In the genomic region with DNA sequence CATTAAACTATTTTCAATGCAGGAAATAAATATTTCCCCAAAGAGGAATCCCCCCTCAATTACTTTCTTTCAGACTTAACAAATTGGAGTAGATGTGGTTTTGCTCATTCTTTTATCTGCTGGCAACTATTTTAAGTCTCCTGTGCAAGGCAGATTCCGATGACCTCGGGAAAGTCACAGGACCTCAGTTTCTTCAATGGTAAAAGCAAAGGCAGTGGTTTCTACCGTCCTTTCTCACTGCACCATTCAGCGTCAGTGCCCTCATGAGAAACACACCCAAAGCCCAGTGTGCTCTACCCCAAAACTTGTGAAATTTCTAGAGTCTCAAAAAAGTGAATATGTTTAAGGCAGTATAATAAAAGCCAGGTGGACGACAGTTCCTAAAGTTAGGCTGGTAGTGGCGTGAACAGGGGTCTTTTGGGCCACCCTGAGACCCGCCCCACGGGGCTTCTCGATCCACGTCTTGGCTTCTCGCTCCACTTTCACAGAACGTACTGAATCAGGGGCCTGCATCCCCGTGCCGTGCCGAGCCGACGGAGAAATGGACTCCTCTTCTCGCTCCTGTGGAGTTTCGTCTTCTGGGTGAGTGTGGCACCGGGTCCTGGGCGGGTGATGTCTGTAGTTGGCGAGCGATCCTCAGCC, we compare ENCODE assay signal across 8 cellular contexts. TPM values are rescaled to one million over a fixed set of nuclear protein-coding genes. Genes with fewer than 3 reads are reported as not detected.
A peak's percentile ranks its signal among the peaks of the same experiment; 100 is the strongest.
DNase-seq lines count a peak whose midpoint lies in the region; ATAC-seq, FAIRE-seq and TF ChIP-seq lines count a peak whose summit lies in the region.

No MANE protein-coding gene starts in this region.

- no peaks in the 10 kb centered on the region for H3K36me3 ChIP-seq in neural cell (ENCODE audit: insufficient read depth, low read length)

- H3K4me1 Mint-ChIP-seq in activated CD4-positive, alpha-beta memory T cell treated with anti-CD3 and anti-CD28 coated beads, Interleukin-2, amount 10 ng/mL, durations not matched to agents 7 days and 5 days, result peaks cover 31% of the 10 kb centered on the region

- peaks cover 3% of the 10 kb centered on the region for H3F3A ChIP-seq in neural cell (ENCODE audit: insufficient read depth, low read length, poor library complexity, severe bottlenecking)

- ATAC-seq in GM18511 (IDR thresholded peaks at IDR 0.05; ENCODE audit: unreplicated experiment), result peak; percentile 34
- ATAC-seq in HG03571 (IDR thresholded peaks at IDR 0.05; ENCODE audit: unreplicated experiment), result peak; percentile 18
- ATAC-seq in GM21786 (IDR thresholded peaks at IDR 0.05; ENCODE audit: unreplicated experiment), result no peak

- H3K4me3 Mint-ChIP-seq in activated CD4-positive, alpha-beta memory T cell treated with anti-CD3 and anti-CD28 coated beads, Interleukin-2, amount 10 ng/mL, durations not matched to agents 7 days and 5 days, result peak overlapping the region; percentile 95

- CTCF ChIA-PET in activated CD4-positive, alpha-beta memory T cell treated with anti-CD3 and anti-CD28 coated beads, Interleukin-2, amount 10 ng/mL, durations not matched to agents 7 days and 5 days (lab: Charles Lee), result interaction anchor here (1.0 to 7.6 kb wide), 3 partner anchors 141 to 183 kb away, joined by 3 to 107 read pairs (median 6); no protein-coding TSS in a partner anchor

- TF ChIP-seq CTCF in neural cell (IDR thresholded peaks at IDR 0.05; ENCODE audit: poor library complexity, severe bottlenecking), result no peak

- H3K9ac ChIP-seq in neural cell (ENCODE audit: low read length), result peak overlapping the region; percentile 80

- peak overlapping the region; percentile 93 for H3K27ac ChIP-seq in neural cell (ENCODE audit: low read length)

- peak overlapping the region; percentile 90 for H2AFZ ChIP-seq in neural cell (ENCODE audit: low read depth, low read length)

- peaks cover 10% of the 10 kb centered on the region for H4K20me1 ChIP-seq in neural cell (ENCODE audit: insufficient read depth)

- FAIRE-seq in frontal cortex (lab: Jason Lieb, UNC), result no peak

- TF ChIP-seq EP300 in neural cell (conservative IDR thresholded peaks at IDR 0.05; ENCODE audit: poor library complexity, severe bottlenecking), result no peak

- TF ChIP-seq RAD21 in neural cell (conservative IDR thresholded peaks at IDR 0.05), result no peak

- peaks cover 25% of the 10 kb centered on the region for H3K79me2 ChIP-seq in neural cell (replicated peaks; ENCODE audit: insufficient read depth, low read length)

- no peaks in the 10 kb centered on the region for H3K9me3 Mint-ChIP-seq in activated CD4-positive, alpha-beta memory T cell treated with anti-CD3 and anti-CD28 coated beads, Interleukin-2, amount 10 ng/mL, durations not matched to agents 7 days and 5 days

- no peaks in the 10 kb centered on the region for H3K27me3 ChIP-seq in neural cell (ENCODE audit: insufficient read depth, low read depth, low read length)

- H3K9me2 ChIP-seq in neural cell (ENCODE audit: insufficient read depth, low read length), result no peaks in the 10 kb centered on the region

- H3K4me3 ChIP-seq in neural cell (ENCODE audit: low read length), result peak overlapping the region; percentile 79

- H3K36me3 Mint-ChIP-seq in activated CD4-positive, alpha-beta memory T cell treated with anti-CD3 and anti-CD28 coated beads, Interleukin-2, amount 10 ng/mL, durations not matched to agents 7 days and 5 days (ENCODE audit: low read depth), result peaks cover 10% of the 10 kb centered on the region

- no peaks in the 10 kb centered on the region for H3K9me3 ChIP-seq in neural cell (ENCODE audit: low read length)

- POLR2A ChIA-PET in activated CD4-positive, alpha-beta memory T cell treated with anti-CD3 and anti-CD28 coated beads, Interleukin-2, amount 10 ng/mL, durations not matched to agents 7 days and 5 days (lab: Charles Lee), result interaction anchor here (0.7 to 3.1 kb wide), 7 partner anchors 10 to 222 kb away, joined by 3 to 13 read pairs (median 4); a partner anchor contains a TSS

- peaks cover 18% of the 10 kb centered on the region for H3K27me3 Mint-ChIP-seq in activated CD4-positive, alpha-beta memory T cell treated with anti-CD3 and anti-CD28 coated beads, Interleukin-2, amount 10 ng/mL, durations not matched to agents 7 days and 5 days

- H3K27ac Mint-ChIP-seq in activated CD4-positive, alpha-beta memory T cell treated with anti-CD3 and anti-CD28 coated beads, Interleukin-2, amount 10 ng/mL, durations not matched to agents 7 days and 5 days, result peak overlapping the region; percentile 72

- DNase-seq in AG08395 (ENCODE audit: low spot score) (peak; percentile 56), frontal cortex (ENCODE audit: low spot score in 2 of 2) (peak; percentile 44 to 47), NCI-H187 treated with DMSO at 0.1 percent for 48 hours (lab: John Stamatoyannopoulos, UW) (no peak)
- DNase-seq in activated CD4-positive, alpha-beta memory T cell treated with anti-CD3 and anti-CD28 coated beads, Interleukin-2, amount 10 ng/mL, durations not matched to agents 7 days and 5 days, result no peak

- H3K4me2 ChIP-seq in neural cell (ENCODE audit: low read length), result peak overlapping the region; percentile 77

TF ChIP-seq in neural cell, 6 proteins besides CTCF, POLR2A, EP300 and RAD21:
- TF ChIP-seq, protein P1, sequence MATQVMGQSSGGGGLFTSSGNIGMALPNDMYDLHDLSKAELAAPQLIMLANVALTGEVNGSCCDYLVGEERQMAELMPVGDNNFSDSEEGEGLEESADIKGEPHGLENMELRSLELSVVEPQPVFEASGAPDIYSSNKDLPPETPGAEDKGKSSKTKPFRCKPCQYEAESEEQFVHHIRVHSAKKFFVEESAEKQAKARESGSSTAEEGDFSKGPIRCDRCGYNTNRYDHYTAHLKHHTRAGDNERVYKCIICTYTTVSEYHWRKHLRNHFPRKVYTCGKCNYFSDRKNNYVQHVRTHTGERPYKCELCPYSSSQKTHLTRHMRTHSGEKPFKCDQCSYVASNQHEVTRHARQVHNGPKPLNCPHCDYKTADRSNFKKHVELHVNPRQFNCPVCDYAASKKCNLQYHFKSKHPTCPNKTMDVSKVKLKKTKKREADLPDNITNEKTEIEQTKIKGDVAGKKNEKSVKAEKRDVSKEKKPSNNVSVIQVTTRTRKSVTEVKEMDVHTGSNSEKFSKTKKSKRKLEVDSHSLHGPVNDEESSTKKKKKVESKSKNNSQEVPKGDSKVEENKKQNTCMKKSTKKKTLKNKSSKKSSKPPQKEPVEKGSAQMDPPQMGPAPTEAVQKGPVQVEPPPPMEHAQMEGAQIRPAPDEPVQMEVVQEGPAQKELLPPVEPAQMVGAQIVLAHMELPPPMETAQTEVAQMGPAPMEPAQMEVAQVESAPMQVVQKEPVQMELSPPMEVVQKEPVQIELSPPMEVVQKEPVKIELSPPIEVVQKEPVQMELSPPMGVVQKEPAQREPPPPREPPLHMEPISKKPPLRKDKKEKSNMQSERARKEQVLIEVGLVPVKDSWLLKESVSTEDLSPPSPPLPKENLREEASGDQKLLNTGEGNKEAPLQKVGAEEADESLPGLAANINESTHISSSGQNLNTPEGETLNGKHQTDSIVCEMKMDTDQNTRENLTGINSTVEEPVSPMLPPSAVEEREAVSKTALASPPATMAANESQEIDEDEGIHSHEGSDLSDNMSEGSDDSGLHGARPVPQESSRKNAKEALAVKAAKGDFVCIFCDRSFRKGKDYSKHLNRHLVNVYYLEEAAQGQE (IDR thresholded peaks at IDR 0.05; ENCODE audit: borderline replicate concordance), result no peak
- TF ChIP-seq MXI1 (conservative IDR thresholded peaks at IDR 0.05; ENCODE audit: poor library complexity, severe bottlenecking), result no peak
- no peak for TF ChIP-seq EZH2 (IDR thresholded peaks at IDR 0.05; ENCODE audit: borderline replicate concordance, insufficient read depth, low read length, poor library complexity, severe bottlenecking)
- no peak for TF ChIP-seq TAF1 (IDR thresholded peaks at IDR 0.05; ENCODE audit: low read depth)
- TF ChIP-seq SMC3 (conservative IDR thresholded peaks at IDR 0.05; ENCODE audit: poor library complexity), result no peak
- TF ChIP-seq POLR2AphosphoS5 (IDR thresholded peaks at IDR 0.05), result no peak

RNA-seq across cellular contexts. Expression of a gene that starts 1.3 kb away (rescaled TPM):
- 10 to 100 TPM; 35.5 to 42.7 TPM for total RNA-seq in activated CD4-positive, alpha-beta memory T cell treated with anti-CD3 and anti-CD28 coated beads, Interleukin-2, amount 10 ng/mL, durations not matched to agents 7 days and 5 days
- total RNA-seq in frontal cortex, result 429 TPM
- 32.2 and 33.1 TPM in 2 replicates for polyA plus RNA-seq in neural cell
- 329 and 373 TPM in 2 replicates for polyA minus RNA-seq in neural cell

Comparison
In these comparisons a context has a peak if more than half of its experiments do, and no peak if none do; other contexts are left out.
1. DNase-seq: peak in AG08395 (single experiment) and frontal cortex (2 of 2); none in activated CD4-positive, alpha-beta memory T cell treated with anti-CD3 and anti-CD28 coated beads, Interleukin-2, amount 10 ng/mL, durations not matched to agents 7 days and 5 days (single experiment) and NCI-H187 treated with DMSO at 0.1 percent for 48 hours (single experiment).